18 cellular contexts compared by ENCODE assay signal in the genomic region with DNA sequence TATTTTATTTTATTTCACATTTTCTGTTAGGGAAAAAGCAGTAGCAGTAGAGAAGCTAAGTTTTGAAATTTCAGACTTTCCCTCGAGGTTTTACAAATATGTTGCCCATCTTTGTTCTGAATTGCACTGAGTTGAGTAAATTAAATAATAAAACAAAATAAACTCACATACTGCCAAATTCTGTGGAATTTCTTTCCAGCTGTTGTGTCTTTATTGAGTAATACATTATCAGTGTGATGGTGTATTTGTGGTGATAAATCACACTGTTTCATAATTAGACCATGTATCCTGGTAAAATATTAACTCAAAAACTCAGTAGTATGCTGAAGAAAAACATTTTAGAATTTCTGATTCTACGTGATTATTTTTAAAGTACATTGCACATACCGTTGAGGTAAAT.
A peak's percentile ranks its signal among the peaks of the same experiment; 100 is the strongest.
DNase-seq lines count a peak whose midpoint lies in the region; ATAC-seq and TF ChIP-seq lines count a peak whose summit lies in the region.
"Had no signal": no experiment of that assay in that cellular context is flagged by ENCODE, and none has a peak within 500 bp of the region (broad histone marks: within the 10 kb centered on the region; RNA-seq: fewer than 3 reads in every experiment).

No MANE protein-coding gene starts in this region.

- H3K27ac Mint-ChIP-seq in glutamatergic neuron (ENCODE audit: unreplicated experiment) = no peak overlapping the region
- no peak overlapping the region for H3K27ac Mint-ChIP-seq in stimulated activated effector memory CD8-positive, alpha-beta T cell treated with anti-CD3 and anti-CD28 coated beads, Interleukin-12 subunit alpha, Interleukin-12 subunit beta, amount 100 ng/mL, for 72 hours
- H3K27ac Mint-ChIP-seq: GM23338 had no signal

- WGBS in lower leg skin, 2 donors = 57 to 64% methylated on average over 3 of the region's 3 CpGs

- peak; percentile 73 for ATAC-seq in omental fat pad (ENCODE audit: low FRiP score)
- ATAC-seq in stimulated activated effector memory CD8-positive, alpha-beta T cell treated with anti-CD3 and anti-CD28 coated beads, Interleukin-12 subunit alpha, Interleukin-12 subunit beta, amount 100 ng/mL, for 72 hours = no peak
- ATAC-seq: GM23338 had no signal

- peaks cover under 1% of the 10 kb centered on the region for H3K27me3 Mint-ChIP-seq in glutamatergic neuron (ENCODE audit: unreplicated experiment)
- H3K27me3 Mint-ChIP-seq: CD4-positive, alpha-beta memory T cell had no signal

- TF ChIP-seq POLR2A in lower leg skin (IDR thresholded peaks at IDR 0.05) = no peak

- DNase-seq in GM03348 (ENCODE audit: low spot score) (peak; percentile 33), adipocyte (ENCODE audit: low read depth) (peak; percentile 72), fibroblast of the aortic adventitia (ENCODE audit: low read depth) (peak; percentile 34), omental fat pad (ENCODE audit: low spot score) (no peak), NCI-H1092 treated with DMSO at 0.1 percent for 48 hours (lab: John Stamatoyannopoulos, UW) (no peak), glutamatergic neuron (no peak), lower leg skin (ENCODE audit: low spot score in 2 of 2) (no peak)
- no peak for DNase-seq in stimulated activated effector memory CD8-positive, alpha-beta T cell treated with anti-CD3 and anti-CD28 coated beads, Interleukin-12 subunit alpha, Interleukin-12 subunit beta, amount 100 ng/mL, for 72 hours (ENCODE audit: low spot score in 2 of 2)
- DNase-seq: BE2C; CD4-positive, alpha-beta memory T cell; DMS79 treated with DMSO at 0.1 percent for 48 hours; Karpas-422; NCI-H1930; NCI-H2171; NCI-H446 treated with DMSO at 0.1 percent for 48 hours; NCI-H748 treated with DMSO at 0.1 percent for 48 hours; SHP77 treated with DMSO at 0.1 percent for 48 hours had no signal

- no peak overlapping the region for H3K9ac ChIP-seq in adipocyte (ENCODE audit: low read length)

- H3K4me3 Mint-ChIP-seq in glutamatergic neuron (ENCODE audit: unreplicated experiment) = no peak overlapping the region
- H3K4me3 Mint-ChIP-seq in stimulated activated effector memory CD8-positive, alpha-beta T cell treated with anti-CD3 and anti-CD28 coated beads, Interleukin-12 subunit alpha, Interleukin-12 subunit beta, amount 100 ng/mL, for 72 hours = no peak overlapping the region
- H3K4me3 Mint-ChIP-seq: CD4-positive, alpha-beta memory T cell; GM23338 had no signal

- H3K27me3 ChIP-seq in adipocyte (replicated peaks; ENCODE audit: control insufficient read depth, insufficient read depth, low read length) = no peaks in the 10 kb centered on the region
- H3K27me3 ChIP-seq: BE2C had no signal

- H3K9me3 Mint-ChIP-seq in glutamatergic neuron (ENCODE audit: unreplicated experiment) = no peaks in the 10 kb centered on the region
- peaks cover 16% of the 10 kb centered on the region for H3K9me3 Mint-ChIP-seq in stimulated activated effector memory CD8-positive, alpha-beta T cell treated with anti-CD3 and anti-CD28 coated beads, Interleukin-12 subunit alpha, Interleukin-12 subunit beta, amount 100 ng/mL, for 72 hours
- H3K9me3 Mint-ChIP-seq: GM23338 had no signal

- no peaks in the 10 kb centered on the region for H3K36me3 Mint-ChIP-seq in glutamatergic neuron (ENCODE audit: unreplicated experiment)
- no peaks in the 10 kb centered on the region for H3K36me3 Mint-ChIP-seq in stimulated activated effector memory CD8-positive, alpha-beta T cell treated with anti-CD3 and anti-CD28 coated beads, Interleukin-12 subunit alpha, Interleukin-12 subunit beta, amount 100 ng/mL, for 72 hours
- H3K36me3 Mint-ChIP-seq: CD4-positive, alpha-beta memory T cell had no signal

- intact Hi-C loops in lower leg skin (cut with DNase I; ENCODE audit: low total_unique reads) = no loop called here

- H3K9me3 ChIP-seq in adipocyte (ENCODE audit: control insufficient read depth, low read length) = no peaks in the 10 kb centered on the region
- H3K9me3 ChIP-seq: BE2C had no signal

- H3K4me3 ChIP-seq in adipocyte (ENCODE audit: low read length) (no peak overlapping the region), fibroblast of the aortic adventitia (ENCODE audit: low read depth, low read length) (no peak overlapping the region), lower leg skin (ENCODE audit: low read depth, poor library complexity, severe bottlenecking) (no peak overlapping the region)
- H3K4me3 ChIP-seq: GM23338 had no signal

- TF ChIP-seq CTCF in fibroblast of the aortic adventitia (IDR thresholded peaks at IDR 0.05; ENCODE audit: insufficient read depth, low read length) (no peak), omental fat pad (IDR thresholded peaks at IDR 0.05) (no peak), glutamatergic neuron (IDR thresholded peaks at IDR 0.05; ENCODE audit: partially characterized antibody, unreplicated experiment) (no peak), lower leg skin (IDR thresholded peaks at IDR 0.05) (no peak)

- H3K4me1 Mint-ChIP-seq in glutamatergic neuron (ENCODE audit: low read depth, unreplicated experiment) = no peaks in the 10 kb centered on the region
- H3K4me1 Mint-ChIP-seq in stimulated activated effector memory CD8-positive, alpha-beta T cell treated with anti-CD3 and anti-CD28 coated beads, Interleukin-12 subunit alpha, Interleukin-12 subunit beta, amount 100 ng/mL, for 72 hours = no peaks in the 10 kb centered on the region
- H3K4me1 Mint-ChIP-seq: CD4-positive, alpha-beta memory T cell; GM23338 had no signal

- H3K4me1 ChIP-seq in adipocyte (ENCODE audit: control insufficient read depth, insufficient read depth, low read length) = peaks cover 9% of the 10 kb centered on the region
- H3K4me1 ChIP-seq: BE2C had no signal

- H3K36me3 ChIP-seq in adipocyte (ENCODE audit: control insufficient read depth, insufficient read depth, low read length, severe bottlenecking) = no peaks in the 10 kb centered on the region
- H3K36me3 ChIP-seq: BE2C had no signal

Comparison
In these comparisons a context has a peak if more than half of its experiments do, and no peak if none do; other contexts are left out.
1. DNase-seq: peak in GM03348 (single experiment), adipocyte (single experiment) and fibroblast of the aortic adventitia (single experiment); none in omental fat pad (single experiment), NCI-H1092 treated with DMSO at 0.1 percent for 48 hours (single experiment), glutamatergic neuron (single experiment), stimulated activated effector memory CD8-positive, alpha-beta T cell treated with anti-CD3 and anti-CD28 coated beads, Interleukin-12 subunit alpha, Interleukin-12 subunit beta, amount 100 ng/mL, for 72 hours (0 of 2) and lower leg skin (0 of 2).